14 cellular contexts compared by ENCODE assay signal in the genomic region with DNA sequence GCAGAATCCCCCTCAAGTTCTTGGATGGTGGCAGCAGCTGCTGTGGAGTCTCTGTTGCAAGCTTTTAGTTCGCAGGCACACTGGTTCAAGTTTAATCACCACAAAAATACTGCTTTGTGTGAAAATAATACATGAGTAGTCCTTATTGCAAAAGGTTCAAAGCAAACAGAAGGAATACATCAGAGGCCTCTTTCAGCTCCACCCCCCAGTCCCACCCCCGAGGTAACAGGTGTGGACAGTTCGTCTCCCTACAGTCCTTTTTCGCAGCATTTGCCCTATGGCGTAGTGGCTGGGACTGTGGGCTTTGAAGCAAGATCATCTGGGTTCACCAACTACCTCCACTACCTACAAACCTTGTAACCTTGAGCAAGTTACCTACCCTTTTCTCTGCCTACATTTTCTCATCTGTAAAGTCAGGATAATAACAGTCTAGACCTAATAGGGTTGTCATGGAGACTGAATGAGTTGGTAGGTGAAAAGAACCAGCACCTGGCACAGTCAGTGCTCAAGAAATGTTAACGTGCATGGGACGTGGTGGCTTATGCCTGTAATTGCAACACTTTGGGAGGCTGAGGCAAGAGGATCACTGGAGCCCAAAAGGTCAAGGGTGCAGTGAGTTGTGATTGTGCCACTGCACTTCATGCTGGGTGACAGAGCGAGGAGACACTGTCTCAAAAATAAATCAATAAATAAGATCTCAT.
DNase-seq lines count a peak whose midpoint lies in the region; ATAC-seq, FAIRE-seq and TF ChIP-seq lines count a peak whose summit lies in the region.
"Had no signal": no experiment of that assay in that cellular context is flagged by ENCODE, and none has a peak within 500 bp of the region (broad histone marks: within the 10 kb centered on the region; RNA-seq: fewer than 3 reads in every experiment).

No MANE protein-coding gene starts in this region.

- DNase-seq in NCI-H1092 treated with DMSO at 0.1 percent for 48 hours (lab: John Stamatoyannopoulos, UW), result peak; percentile 19
- DNase-seq in NCI-H1092 (lab: John Stamatoyannopoulos, UW), result no peak
- peak; percentile 37 for DNase-seq in NCI-H748 (lab: John Stamatoyannopoulos, UW; ENCODE audit: unreplicated experiment)
- DNase-seq in NCI-H748 treated with DMSO at 0.1 percent for 48 hours (lab: John Stamatoyannopoulos, UW), result no peak
- DNase-seq in K562 (ENCODE audit: extremely low read depth in 1 of 4, low spot score in 3 of 4), result no peak
- DNase-seq in Caco-2, result no peak
- DNase-seq in NCI-H128 (lab: John Stamatoyannopoulos, UW; ENCODE audit: unreplicated experiment), result no peak
- DNase-seq: CD8-positive, alpha-beta T cell; DMS 273 treated with DMSO at 0.1 percent for 48 hours had no signal

- H3K4me2 ChIP-seq in K562 (ENCODE audit: insufficient read depth, low read length), result no peak overlapping the region

- H3K9me3 Mint-ChIP-seq in Caco-2 (ENCODE audit: unreplicated experiment), result no peaks in the 10 kb centered on the region
- H3K9me3 Mint-ChIP-seq: CD8-positive, alpha-beta T cell had no signal

- H3K9me3 ChIP-seq in K562 (replicated peaks; ENCODE audit: control insufficient read depth, insufficient read depth, low read depth, low read length) (no peaks in the 10 kb centered on the region), Caco-2 (no peaks in the 10 kb centered on the region)

- H3K9me1 ChIP-seq in K562 (ENCODE audit: control insufficient read depth, insufficient read depth, low read length), result no peaks in the 10 kb centered on the region

- peaks cover 7% of the 10 kb centered on the region for H3K4me1 Mint-ChIP-seq in Caco-2 (ENCODE audit: low read depth, unreplicated experiment)
- H3K4me1 Mint-ChIP-seq: CD14-positive monocyte had no signal

- POLR2A ChIA-PET in K562 (lab: Yijun Ruan, JAX) (no interaction called here), Caco-2 (lab: Charles Lee) (no interaction called here)

- no peak overlapping the region for H3K4me3 Mint-ChIP-seq in Caco-2 (ENCODE audit: unreplicated experiment)
- H3K4me3 Mint-ChIP-seq: CD14-positive monocyte; CD8-positive, alpha-beta T cell; IgD-negative memory B cell had no signal

- no peak overlapping the region for H3K27ac ChIP-seq in K562 (ENCODE audit: extremely low read depth, low read depth, low read length)
- H3K27ac ChIP-seq: 22Rv1 had no signal

- no peaks in the 10 kb centered on the region for H3K27me3 Mint-ChIP-seq in Caco-2 (ENCODE audit: insufficient read depth, unreplicated experiment)

- peaks cover 7 to 53% of the 10 kb centered on the region in 2 experiments; a peak in 3 of 5 replicates for H3K27me3 ChIP-seq in K562 (ENCODE audit: control insufficient read depth in 2 of 2, insufficient read depth in 2 of 2, low read length in 2 of 2)
- H3K27me3 ChIP-seq in Caco-2 (replicated peaks; ENCODE audit: control insufficient read depth, insufficient read depth, low read length), result no peaks in the 10 kb centered on the region

- TF ChIP-seq EP300 in K562 (IDR thresholded peaks at IDR 0.05; ENCODE audit: low read length), result no peak

- H3K9ac ChIP-seq in K562 (ENCODE audit: insufficient read depth in 1 of 2, low read depth in 2 of 2, low read length in 2 of 2), result no peak overlapping the region

- no peak for TF ChIP-seq CTCF in K562 (IDR thresholded peaks at IDR 0.05 in 2 of 3, conservative IDR thresholded peaks at IDR 0.05 in 1 of 3; ENCODE audit: insufficient read depth in 2 of 3, low read depth in 1 of 3, low read length in 3 of 3)
- no peak for TF ChIP-seq CTCF in Caco-2 (IDR thresholded peaks at IDR 0.05; ENCODE audit: insufficient read depth in 1 of 2, low read depth in 1 of 2, low read length in 1 of 2, severe bottlenecking in 1 of 2, unreplicated experiment in 1 of 2)

- H3K79me2 ChIP-seq in K562 (ENCODE audit: control insufficient read depth, insufficient read depth, low read length), result no peaks in the 10 kb centered on the region

- no peak for TF ChIP-seq POLR2A in K562 (conservative IDR thresholded peaks at IDR 0.05)

- no peaks in the 10 kb centered on the region for H3K4me1 ChIP-seq in K562 (replicated peaks in 1 of 2; ENCODE audit: control insufficient read depth in 2 of 2, insufficient read depth in 2 of 2, low read length in 2 of 2)
- H3K4me1 ChIP-seq in Caco-2, result peaks cover 12% of the 10 kb centered on the region

- H2AFZ ChIP-seq in K562 (ENCODE audit: low read depth, low read length), result no peak overlapping the region

- CTCF ChIA-PET in K562 (lab: Yijun Ruan, JAX; ENCODE audit: low intra/inter-chr PET ratio) (no interaction called here), Caco-2 (lab: Charles Lee) (no interaction called here)

- no peak for TF ChIP-seq RAD21 in K562 (CRISPR knock-in tag; conservative IDR thresholded peaks at IDR 0.05 in 1 of 2, IDR thresholded peaks at IDR 0.05 in 1 of 2)

- H3K4me3 ChIP-seq in K562 (no peak overlapping the region), Caco-2 (ENCODE audit: low read depth, low read length) (no peak overlapping the region)

- in situ Hi-C loops in K562 (cut with MboI), result no loop called here

- BruUV-seq in K562 (replicated peaks; lab: Mats Ljungman, UMichigan) (no TSS peak), Caco-2 (replicated peaks; lab: Mats Ljungman, UMichigan) (no TSS peak)

- intact Hi-C loops in K562 (cut with micrococcal nuclease) (no loop called here), Caco-2 (cut with micrococcal nuclease; ENCODE audit: unreplicated experiment) (no loop called here)

- ATAC-seq in K562 (no peak), HG03039 (IDR thresholded peaks at IDR 0.05; ENCODE audit: unreplicated experiment) (no peak)
- ATAC-seq: CD8-positive, alpha-beta T cell had no signal

- no peak overlapping the region for H3K27ac Mint-ChIP-seq in Caco-2 (ENCODE audit: unreplicated experiment)
- H3K27ac Mint-ChIP-seq: CD14-positive monocyte; CD8-positive, alpha-beta T cell; IgD-negative memory B cell had no signal

- FAIRE-seq in K562 (lab: Jason Lieb, UNC), result no peak
- FAIRE-seq: H54 had no signal

- H3K36me3 ChIP-seq in K562 (ENCODE audit: control insufficient read depth, insufficient read depth, low read length) (no peaks in the 10 kb centered on the region), Caco-2 (ENCODE audit: control insufficient read depth, insufficient read depth, low read length) (no peaks in the 10 kb centered on the region)

- no peaks in the 10 kb centered on the region for H4K20me1 ChIP-seq in K562 (replicated peaks; ENCODE audit: control insufficient read depth, insufficient read depth, low read length)

- H3K36me3 Mint-ChIP-seq in Caco-2 (ENCODE audit: insufficient read depth, unreplicated experiment), result no peaks in the 10 kb centered on the region
- H3K36me3 Mint-ChIP-seq: CD14-positive monocyte; CD8-positive, alpha-beta T cell; IgD-negative memory B cell had no signal

- WGBS in K562 (ENCODE audit: insufficient coverage, low coverage, missing lambda C conversion rate), result under 1% methylated on average over 8 of the region's 8 CpGs

TF ChIP-seq in K562, 482 proteins besides CTCF, POLR2A, EP300 and RAD21:
- no peak for TF ChIP-seq SLC30A9 (CRISPR knock-in tag; IDR thresholded peaks at IDR 0.05)
- TF ChIP-seq RFX1 (IDR thresholded peaks at IDR 0.05), result peak; percentile 27; the same call in 1 of the 2 replicates
- no peak for TF ChIP-seq TBL1XR1 (IDR thresholded peaks at IDR 0.05; ENCODE audit: low read length in 2 of 2)

Comparison
In these comparisons a context has a peak if more than half of its experiments do, and no peak if none do; other contexts are left out.
1. DNase-seq: peak in NCI-H1092 treated with DMSO at 0.1 percent for 48 hours (single experiment) and NCI-H748 (single experiment); none in NCI-H1092 (single experiment), NCI-H748 treated with DMSO at 0.1 percent for 48 hours (single experiment), K562 (0 of 4), Caco-2 (0 of 2) and NCI-H128 (single experiment).